1 cellular context compared by ENCODE assay signal in the genomic region with DNA sequence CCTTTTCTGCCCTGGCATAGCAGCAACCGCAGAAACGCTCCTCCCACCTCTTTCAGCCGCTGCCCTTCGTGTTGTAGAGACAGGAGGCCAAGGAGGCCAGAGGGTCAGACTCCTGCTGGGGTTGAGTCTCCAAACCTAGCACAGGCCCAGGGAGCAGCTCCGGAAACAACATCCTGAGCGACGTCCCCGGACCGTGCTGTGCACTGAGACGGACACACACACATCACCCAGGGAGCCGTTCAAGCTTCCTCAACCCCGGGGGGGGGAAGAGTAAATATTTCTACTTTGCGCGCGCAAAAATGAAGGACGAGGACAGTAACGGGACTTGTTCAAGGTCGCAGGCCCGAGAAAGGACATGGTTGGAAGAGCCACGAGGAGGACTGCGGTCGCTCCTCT.
TF ChIP-seq lines count a peak whose summit lies in the region.

No MANE protein-coding gene starts in this region.

TF ChIP-seq in endothelial cell of umbilical vein, 7 proteins besides CTCF, POLR2A, EP300 and RAD21 (continued from another document):
- TF ChIP-seq JUN (IDR thresholded peaks at IDR 0.05; ENCODE audit: borderline replicate concordance, insufficient read depth, insufficient read length, low read depth): no peak
- TF ChIP-seq POLR2AphosphoS5 (IDR thresholded peaks at IDR 0.05; ENCODE audit: insufficient read depth, low read depth, low read length): no peak
- TF ChIP-seq GATA2 (IDR thresholded peaks at IDR 0.05; ENCODE audit: insufficient read depth, insufficient read length, low read depth, low read length): no peak
- no peak for TF ChIP-seq MYC (IDR thresholded peaks at IDR 0.05; ENCODE audit: low read depth, low read length)
- no peak for TF ChIP-seq FOS (IDR thresholded peaks at IDR 0.05; ENCODE audit: borderline replicate concordance, insufficient read depth, low read length)
- TF ChIP-seq, protein P1, sequence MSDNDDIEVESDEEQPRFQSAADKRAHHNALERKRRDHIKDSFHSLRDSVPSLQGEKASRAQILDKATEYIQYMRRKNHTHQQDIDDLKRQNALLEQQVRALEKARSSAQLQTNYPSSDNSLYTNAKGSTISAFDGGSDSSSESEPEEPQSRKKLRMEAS (IDR thresholded peaks at IDR 0.05; ENCODE audit: insufficient read depth, insufficient read length): no peak
